In the genomic region with DNA sequence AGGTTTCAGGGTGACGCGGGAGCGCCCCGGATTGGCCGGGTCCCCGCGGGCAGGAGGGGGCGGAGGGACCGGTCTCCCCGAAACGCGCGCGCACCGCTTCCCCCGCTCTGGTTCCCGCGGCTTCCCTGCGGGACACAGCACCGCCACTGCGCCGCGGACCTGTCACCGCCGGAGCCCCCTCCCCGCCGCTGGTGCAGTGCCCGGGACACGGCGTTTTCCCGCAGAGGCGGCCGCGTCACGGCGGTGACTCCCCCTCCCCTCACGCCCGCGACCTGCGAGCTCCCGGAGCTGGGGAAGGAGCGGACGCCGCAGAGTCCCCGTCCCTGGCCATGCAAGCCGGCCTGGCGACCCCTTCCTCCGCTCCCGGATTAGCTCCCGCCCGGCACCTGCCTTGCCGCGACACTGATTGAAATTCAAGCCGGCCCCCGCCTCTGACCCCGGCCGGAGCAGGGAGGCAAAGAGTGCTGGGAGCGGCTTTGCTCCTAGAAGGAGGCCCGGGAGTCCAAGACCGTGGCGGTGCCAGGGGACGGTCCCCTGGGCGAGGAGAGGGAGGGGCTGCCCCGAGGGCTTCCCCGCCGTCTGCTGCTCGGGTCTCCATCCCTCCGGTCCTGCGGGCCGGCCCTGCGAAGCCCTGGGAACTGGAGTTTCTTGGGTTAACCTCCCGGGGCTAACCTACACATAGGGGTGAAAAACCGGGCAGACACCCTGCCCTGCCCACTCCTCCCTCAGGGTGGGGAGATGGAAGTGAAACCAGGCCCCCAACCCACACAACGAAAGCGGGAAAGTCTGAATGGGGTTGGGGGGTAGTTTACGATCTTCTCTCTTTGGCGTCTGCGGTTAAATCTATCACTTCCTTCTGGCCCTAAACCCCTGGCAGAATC, we compare ENCODE assay signal across 8 cellular contexts. TPM values are rescaled to one million over a fixed set of nuclear protein-coding genes. Genes with fewer than 3 reads are reported as not detected.
DNase-seq lines count a peak whose midpoint lies in the region; ATAC-seq and TF ChIP-seq lines count a peak whose summit lies in the region.

No MANE protein-coding gene starts in this region.

- peak overlapping the region; percentile 26; the same call in 1 of the 2 replicates for H2AFZ ChIP-seq in PC-3 (ENCODE audit: low read length)

- no peaks in the 10 kb centered on the region for H3K79me2 ChIP-seq in PC-3 (ENCODE audit: low read length)

- no peaks in the 10 kb centered on the region for H3K36me3 ChIP-seq in PC-3 (ENCODE audit: low read depth, low read length)
- no peaks in the 10 kb centered on the region for H3K36me3 ChIP-seq in mesodermal cell (ENCODE audit: control insufficient read depth, insufficient read depth, low read length)
- H3K36me3 ChIP-seq in upper lobe of left lung = no peaks in the 10 kb centered on the region

- TF ChIP-seq EP300 in upper lobe of left lung (IDR thresholded peaks at IDR 0.05) = no peak

- H3K9me3 ChIP-seq in PC-3 (ENCODE audit: low read length) (no peaks in the 10 kb centered on the region), mesodermal cell (ENCODE audit: control insufficient read depth, low read length) (no peaks in the 10 kb centered on the region), upper lobe of left lung (no peaks in the 10 kb centered on the region)

- no TSS peak for BruUV-seq in PC-3 (replicated peaks; lab: Mats Ljungman, UMichigan)

- H3K9me2 ChIP-seq in PC-3 (replicated peaks; ENCODE audit: low read length) = no peaks in the 10 kb centered on the region

- H3K4me3 ChIP-seq in PC-3 (ENCODE audit: low read length) = peak overlapping the region; percentile 56
- peak overlapping the region; percentile 35 to 39 for H3K4me3 ChIP-seq in cardiac fibroblast (replicated peaks in 1 of 2; ENCODE audit: low read depth in 2 of 2, low read length in 2 of 2)
- H3K4me3 ChIP-seq in mesodermal cell (ENCODE audit: extremely low read depth, insufficient read depth, low read length, poor library complexity, severe bottlenecking) = peak overlapping the region; percentile 31
- H3K4me3 ChIP-seq in upper lobe of left lung = peak overlapping the region; percentile 15 to 79 (median 64)

- intact Hi-C loops in PC-3 (cut with micrococcal nuclease) = no loop called here

- POLR2A ChIA-PET in PC-3 (lab: Charles Lee; ENCODE audit: unreplicated experiment) = no interaction called here

- peak overlapping the region; percentile 78 for H3K4me2 ChIP-seq in PC-3 (ENCODE audit: low read length)

- no peak overlapping the region for H3K27ac ChIP-seq in PC-3 (ENCODE audit: low read length)
- H3K27ac ChIP-seq in mesodermal cell (ENCODE audit: low read depth, low read length, severe bottlenecking) = no peak overlapping the region
- no peak overlapping the region for H3K27ac ChIP-seq in upper lobe of left lung

- no peaks in the 10 kb centered on the region for H3F3A ChIP-seq in PC-3 (ENCODE audit: low read length, unreplicated experiment)

- no peaks in the 10 kb centered on the region for H4K20me1 ChIP-seq in PC-3 (ENCODE audit: low read length)

- ATAC-seq in PC-3 (no peak), upper lobe of left lung (ENCODE audit: low FRiP score in 2 of 2) (peak in 1 of 2 donors; percentile 3), HG03135 (IDR thresholded peaks at IDR 0.05; ENCODE audit: unreplicated experiment) (no peak)

- H3K4me1 ChIP-seq in PC-3 (ENCODE audit: insufficient read depth, low read length) (no peaks in the 10 kb centered on the region), mesodermal cell (ENCODE audit: control insufficient read depth, insufficient read depth, low read length, poor library complexity, severe bottlenecking) (peaks cover 15% of the 10 kb centered on the region), upper lobe of left lung (peaks cover 21 to 33% (median 24%) of the 10 kb centered on the region in 4 donors)

- TF ChIP-seq POLR2A in upper lobe of left lung (IDR thresholded peaks at IDR 0.05) (no peak), erythroblast (IDR thresholded peaks at IDR 0.05; ENCODE audit: low read length) (no peak)

- CTCF ChIA-PET in PC-3 (lab: Charles Lee) = no interaction called here

- TF ChIP-seq CTCF in GM10266 (IDR thresholded peaks at IDR 0.05; ENCODE audit: control insufficient read depth, insufficient read depth, low read depth, missing control alignments) (no peak), PC-3 (conservative IDR thresholded peaks at IDR 0.05; ENCODE audit: low read depth, low read length) (no peak), cardiac fibroblast (IDR thresholded peaks at IDR 0.05; ENCODE audit: low read depth, low read length) (no peak), upper lobe of left lung (IDR thresholded peaks at IDR 0.05) (no peak)

- DNase-seq in GM10266 (ENCODE audit: extremely low spot score) = peak; percentile 51
- DNase-seq in PC-3 = no peak
- no peak for DNase-seq in cardiac fibroblast (ENCODE audit: low read depth in 2 of 2)
- DNase-seq in upper lobe of left lung = peak in 1 of 2 donors; percentile 87
- DNase-seq in NCI-H2227 (lab: John Stamatoyannopoulos, UW; ENCODE audit: unreplicated experiment) = no peak
- no peak for DNase-seq in erythroblast (lab: John Stamatoyannopoulos, UW)

- H3K9ac ChIP-seq in PC-3 (ENCODE audit: low read length) = no peak overlapping the region

- WGBS in mesodermal cell (ENCODE audit: insufficient coverage in 2 of 2), 2 experiments = 0% methylated on average over 49 to 63 of the region's 78 CpGs
- WGBS in upper lobe of left lung, 2 donors = 0 to 19% methylated on average over 7 to 33 of the region's 78 CpGs

- H3K27me3 ChIP-seq in PC-3 (ENCODE audit: low read length) (peaks cover 47% of the 10 kb centered on the region), upper lobe of left lung (peaks cover 0 to 35% (median 16%) of the 10 kb centered on the region in 4 donors)

RNA-seq across cellular contexts. Expression of gene RHBDL3, which starts 1.0 kb away (rescaled TPM):
- not detected in 2 replicates for total RNA-seq in PC-3 (2014; rRNA removed)
- polyA plus RNA-seq in mesodermal cell (2013, experiment 1 of 2) = 1.5 TPM
- 1.1 TPM for polyA plus RNA-seq in mesodermal cell (2013, experiment 2 of 2)
- 1 to 10 TPM in 1 of 6 donors, under 1 TPM in 1, not detected in 4; 0.47 to 1.2 TPM for total RNA-seq in upper lobe of left lung
